In the genomic region with DNA sequence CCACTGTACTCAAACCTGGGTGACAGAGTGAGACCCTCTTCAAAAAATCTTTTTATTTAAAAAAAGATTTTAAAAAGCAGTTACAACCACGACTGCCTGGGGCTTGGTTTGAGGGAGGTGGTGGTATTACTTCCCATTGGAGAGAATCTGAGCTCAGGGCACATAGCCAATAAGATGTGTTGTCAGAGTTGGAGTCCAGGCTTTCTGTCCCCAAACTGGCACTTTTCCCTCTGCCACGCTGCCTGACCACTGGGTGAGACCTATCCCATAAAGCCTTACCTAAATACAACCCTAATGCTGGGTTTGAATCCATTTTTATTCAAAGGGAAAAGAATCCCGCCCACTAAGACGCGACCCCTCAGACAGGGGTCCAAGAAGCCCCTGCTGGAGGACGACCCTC, we compare ENCODE assay signal across 25 cellular contexts. TPM values are rescaled to one million over a fixed set of nuclear protein-coding genes. Genes with fewer than 3 reads are reported as not detected.
DNase-seq lines count a peak whose midpoint lies in the region; ATAC-seq, FAIRE-seq and TF ChIP-seq lines count a peak whose summit lies in the region.
"Had no signal": no experiment of that assay in that cellular context is flagged by ENCODE, and none has a peak within 500 bp of the region (broad histone marks: within the 10 kb centered on the region; RNA-seq: fewer than 3 reads in every experiment).

No MANE protein-coding gene starts in this region.

- H3K9me3 ChIP-seq in heart right ventricle (no peaks in the 10 kb centered on the region), endothelial cell of umbilical vein (replicated peaks; ENCODE audit: control insufficient read depth, insufficient read depth, low read length) (no peaks in the 10 kb centered on the region)
- no peaks in the 10 kb centered on the region for H3K9me3 ChIP-seq in CD8-positive, alpha-beta T cell (ENCODE audit: low read length)
- H3K9me3 ChIP-seq: BE2C, BLaER1, Caco-2 had no signal

- H3K27ac Mint-ChIP-seq in CD8-positive, alpha-beta T cell, result no peak overlapping the region

- ATAC-seq in heart right ventricle (no peak), left ventricle myocardium superior (no peak)
- ATAC-seq in CD8-positive, alpha-beta T cell, result no peak

- H3K27ac ChIP-seq in heart right ventricle (peak overlapping the region in 8 of 10 donors; percentile 31 to 81 (median 66)), RWPE1 (peak overlapping the region; percentile 99), endothelial cell of umbilical vein (ENCODE audit: insufficient read depth, low read depth, low read length) (peak overlapping the region; percentile 78)
- no peak overlapping the region for H3K27ac ChIP-seq in CD8-positive, alpha-beta T cell (ENCODE audit: low read depth, low read length)
- H3K27ac ChIP-seq: BLaER1 had no signal

- TF ChIP-seq CTCF in heart right ventricle (IDR thresholded peaks at IDR 0.05), result no peak
- TF ChIP-seq CTCF in RWPE1 (conservative IDR thresholded peaks at IDR 0.05; ENCODE audit: low read depth), result no peak
- no peak for TF ChIP-seq CTCF in bronchial epithelial cell (IDR thresholded peaks at IDR 0.05; ENCODE audit: insufficient read depth, low read length, severe bottlenecking)
- TF ChIP-seq CTCF in endothelial cell of umbilical vein (IDR thresholded peaks at IDR 0.05; ENCODE audit: extremely low read depth in 1 of 2, insufficient read depth in 1 of 2, low read depth in 1 of 2, low read length in 2 of 2), result no peak
- no peak for TF ChIP-seq CTCF in CD8-positive, alpha-beta T cell (IDR thresholded peaks at IDR 0.05)

- H3K9ac ChIP-seq in endothelial cell of umbilical vein (replicated peaks; ENCODE audit: extremely low read depth, insufficient read depth, low read length), result no peak overlapping the region
- H3K9ac ChIP-seq: BLaER1 had no signal

- no peak overlapping the region for H2AFZ ChIP-seq in endothelial cell of umbilical vein (ENCODE audit: low read depth, low read length)

- no peaks in the 10 kb centered on the region for H3K9me3 Mint-ChIP-seq in CD8-positive, alpha-beta T cell
- H3K9me3 Mint-ChIP-seq: CD14-positive monocyte; CD4-positive, alpha-beta memory T cell; CD4-positive, CD25-positive, alpha-beta regulatory T cell had no signal

- no TSS peak for BruUV-seq in endothelial cell of umbilical vein (replicated peaks; lab: Mats Ljungman, UMichigan)

- no peaks in the 10 kb centered on the region for H3K4me1 Mint-ChIP-seq in CD8-positive, alpha-beta T cell (ENCODE audit: low read depth)

- FAIRE-seq in bronchial epithelial cell (lab: Jason Lieb, UNC) (peak; percentile 7), endothelial cell of umbilical vein (lab: Jason Lieb, UNC) (no peak)
- FAIRE-seq: A204.1, D721Med, G401.6, GM12891, GM19239 had no signal

- H3K36me3 ChIP-seq in heart right ventricle (peaks cover 0 to 63% (median 36%) of the 10 kb centered on the region in 9 donors), bronchial epithelial cell (ENCODE audit: control insufficient read depth, insufficient read depth, low read length) (peaks cover 31% of the 10 kb centered on the region), endothelial cell of umbilical vein (ENCODE audit: control insufficient read depth in 2 of 2, extremely low read depth in 1 of 2, insufficient read depth in 2 of 2, low read length in 2 of 2) (peaks cover 7 to 26% of the 10 kb centered on the region in 2 experiments)
- H3K36me3 ChIP-seq in CD8-positive, alpha-beta T cell (ENCODE audit: insufficient read depth, low read length), result peaks cover 31% of the 10 kb centered on the region

- H3K4me3 Mint-ChIP-seq in CD8-positive, alpha-beta T cell, result no peak overlapping the region
- H3K4me3 Mint-ChIP-seq: CD14-positive monocyte; CD4-positive, alpha-beta memory T cell; CD4-positive, CD25-positive, alpha-beta regulatory T cell had no signal

- no peaks in the 10 kb centered on the region for H3K9me1 ChIP-seq in endothelial cell of umbilical vein (replicated peaks; ENCODE audit: control insufficient read depth, extremely low read depth, insufficient read depth, low read length)

- H3K27me3 ChIP-seq in heart right ventricle (no peaks in the 10 kb centered on the region), bronchial epithelial cell (ENCODE audit: control insufficient read depth, insufficient read depth, low read length) (no peaks in the 10 kb centered on the region), endothelial cell of umbilical vein (ENCODE audit: control insufficient read depth in 2 of 2, insufficient read depth in 2 of 2, low read length in 2 of 2) (no peaks in the 10 kb centered on the region)
- H3K27me3 ChIP-seq in CD8-positive, alpha-beta T cell (ENCODE audit: insufficient read depth, low read length), result no peaks in the 10 kb centered on the region
- H3K27me3 ChIP-seq: BE2C, BLaER1 had no signal

- intact Hi-C loops in heart right ventricle (cut with DNase I), result no loop called here
- intact Hi-C loops in left ventricle myocardium superior (cut with micrococcal nuclease), result no loop called here
- intact Hi-C loops in endothelial cell of umbilical vein (cut with micrococcal nuclease), result no loop called here
- intact Hi-C loops in CD8-positive, alpha-beta T cell (cut with DNase I, micrococcal nuclease), result no loop called here

- no peaks in the 10 kb centered on the region for H3K79me2 ChIP-seq in endothelial cell of umbilical vein (ENCODE audit: control insufficient read depth, insufficient read depth, low read length)

- H4K20me1 ChIP-seq in endothelial cell of umbilical vein (replicated peaks; ENCODE audit: control insufficient read depth, extremely low read depth, insufficient read depth, low read length), result no peaks in the 10 kb centered on the region
- H4K20me1 ChIP-seq: BLaER1 had no signal

- H3K27me3 Mint-ChIP-seq in CD8-positive, alpha-beta T cell (ENCODE audit: low read depth), result no peaks in the 10 kb centered on the region
- H3K27me3 Mint-ChIP-seq: CD4-positive, alpha-beta memory T cell; CD4-positive, CD25-positive, alpha-beta regulatory T cell had no signal

- POLR2A ChIA-PET in RWPE1 (lab: Yijun Ruan, JAX; ENCODE audit: low non-redundant PET) (no interaction called here), endothelial cell of umbilical vein (lab: Charles Lee) (no interaction called here)
- POLR2A ChIA-PET in CD8-positive, alpha-beta T cell (lab: Charles Lee), result no interaction called here

- H3K4me3 ChIP-seq in heart right ventricle, result no peak overlapping the region
- H3K4me3 ChIP-seq in bronchial epithelial cell (ENCODE audit: low read depth, low read length), result no peak overlapping the region
- no peak overlapping the region for H3K4me3 ChIP-seq in endothelial cell of umbilical vein (replicated peaks in 1 of 3; ENCODE audit: insufficient read depth in 1 of 3, low read depth in 1 of 3, low read length in 3 of 3)
- no peak overlapping the region for H3K4me3 ChIP-seq in CD8-positive, alpha-beta T cell (ENCODE audit: low read depth, low read length)
- H3K4me3 ChIP-seq: BLaER1 had no signal

- CTCF ChIA-PET in RWPE1 (lab: Yijun Ruan, JAX) (interaction anchor here (0.9 kb wide), 1 partner anchor 8 kb away, joined by 4 read pairs; no protein-coding TSS in a partner anchor), endothelial cell of umbilical vein (lab: Charles Lee) (interaction anchor here (1.1 to 1.6 kb wide), 2 partner anchors 9 to 307 kb away, joined by 4 to 9 read pairs; no protein-coding TSS in a partner anchor)
- CTCF ChIA-PET in CD8-positive, alpha-beta T cell (lab: Charles Lee), result interaction anchor here (1.9 kb wide), 1 partner anchor 8 kb away, joined by 8 read pairs; no protein-coding TSS in a partner anchor

- TF ChIP-seq POLR2A in endothelial cell of umbilical vein (IDR thresholded peaks at IDR 0.05; ENCODE audit: low read depth, low read length), result no peak

- H3K4me1 ChIP-seq in heart right ventricle, result peaks cover 10 to 43% (median 40%) of the 10 kb centered on the region in 9 donors
- H3K4me1 ChIP-seq in endothelial cell of umbilical vein (ENCODE audit: control insufficient read depth, extremely low read depth, insufficient read depth, low read length), result peaks cover 30% of the 10 kb centered on the region
- no peaks in the 10 kb centered on the region for H3K4me1 ChIP-seq in CD8-positive, alpha-beta T cell (ENCODE audit: insufficient read depth, low read length)
- H3K4me1 ChIP-seq: BE2C, Caco-2 had no signal

- WGBS in heart right ventricle, 2 donors, result 78 to 85% methylated on average over 6 of the region's 6 CpGs

- DNase-seq in heart right ventricle, result no peak
- no peak for DNase-seq in left ventricle myocardium superior
- DNase-seq in RWPE1 (ENCODE audit: low spot score), result no peak
- DNase-seq in bronchial epithelial cell (ENCODE audit: low read depth), result no peak
- DNase-seq in endothelial cell of umbilical vein (ENCODE audit: low read depth, low spot score), result no peak
- no peak for DNase-seq in CD8-positive, alpha-beta T cell
- no peak for DNase-seq in HPDE6-E6E7 (ENCODE audit: extremely low spot score)
- no peak for DNase-seq in NCI-H510A (lab: John Stamatoyannopoulos, UW)
- DNase-seq: 8988T; ACHN; BE2C; Caco-2; Calu3; CD4-positive, alpha-beta memory T cell; CD4-positive, CD25-positive, alpha-beta regulatory T cell; DMS79 treated with DMSO at 0.1 percent for 48 hours; GF-D8 had no signal

- no peak overlapping the region for H3K4me2 ChIP-seq in endothelial cell of umbilical vein (ENCODE audit: insufficient read depth, low read length)
- H3K4me2 ChIP-seq: BLaER1 had no signal

- peaks cover 61% of the 10 kb centered on the region for H3K36me3 Mint-ChIP-seq in CD8-positive, alpha-beta T cell
- H3K36me3 Mint-ChIP-seq: CD4-positive, CD25-positive, alpha-beta regulatory T cell had no signal

- dilution Hi-C loops in endothelial cell of umbilical vein (cut with MboI; ENCODE audit: extremely low pct_ligation_motif_present, low sequenced_read_pairs), result no loop called here

RNA-seq across cellular contexts. Expression of gene CHADL, which starts 11.5 kb away (rescaled TPM):
- 10 to 100 TPM in 5 of 10 donors, 1 to 10 TPM in 5; 7.2 to 33.2 (median 10.6) TPM for total RNA-seq in heart right ventricle
- polyA plus RNA-seq in heart right ventricle, result 10 to 100 TPM in 1 of 2 donors, 1 to 10 TPM in 1; 4.5 to 46.6 TPM
- 25.4 TPM for total RNA-seq in left ventricle myocardium superior
- 1.6 and 2.4 TPM in 2 replicates for total RNA-seq in bronchial epithelial cell
- total RNA-seq in endothelial cell of umbilical vein, result 0.69 and 2.1 TPM in 2 replicates
- polyA plus RNA-seq in endothelial cell of umbilical vein, result 1.1 and 2.1 TPM in 2 replicates
- polyA plus RNA-seq in endothelial cell of umbilical vein (2011; cell fraction: cytosol; rRNA removed), result 0.58 and 1.4 TPM in 2 replicates
- polyA plus RNA-seq in endothelial cell of umbilical vein (2011; cell fraction: nucleus; rRNA removed), result 0.36 and 0.97 TPM in 2 replicates
- 0.50 and 0.61 TPM in 2 replicates for polyA plus RNA-seq in endothelial cell of umbilical vein (2012)
- polyA minus RNA-seq in endothelial cell of umbilical vein, result 0.21 and 0.58 TPM in 2 replicates
- polyA minus RNA-seq in endothelial cell of umbilical vein (2011; cell fraction: cytosol; rRNA and poly(A)+ RNA removed), result not detected
- 0.38 and 0.91 TPM in 2 replicates for polyA minus RNA-seq in endothelial cell of umbilical vein (2011; cell fraction: nucleus; rRNA and poly(A)+ RNA removed)
- 1 to 10 TPM; 2.3 to 2.6 TPM for total RNA-seq in CD8-positive, alpha-beta T cell
- total RNA-seq: A673 had no signal

RNA-seq across cellular contexts. Expression of gene L3MBTL2, which starts 24.1 kb away (rescaled TPM):
- 10 to 100 TPM; 12.0 to 18.5 (median 15.1) TPM for total RNA-seq in heart right ventricle
- polyA plus RNA-seq in heart right ventricle, result 10 to 100 TPM; 10.0 to 17.4 TPM
- 18.2 TPM for total RNA-seq in left ventricle myocardium superior
- 8.2 and 10.8 TPM in 2 replicates for total RNA-seq in bronchial epithelial cell
- total RNA-seq in endothelial cell of umbilical vein, result 31.8 and 34.9 TPM in 2 replicates
- 28.2 and 29.5 TPM in 2 replicates for polyA plus RNA-seq in endothelial cell of umbilical vein
- 28.1 and 29.0 TPM in 2 replicates for polyA plus RNA-seq in endothelial cell of umbilical vein (2011; cell fraction: cytosol; rRNA removed)
- polyA plus RNA-seq in endothelial cell of umbilical vein (2011; cell fraction: nucleus; rRNA removed), result 44.3 and 44.8 TPM in 2 replicates
- 19.3 and 19.9 TPM in 2 replicates for polyA plus RNA-seq in endothelial cell of umbilical vein (2012)
- 34.6 and 35.9 TPM in 2 replicates for polyA minus RNA-seq in endothelial cell of umbilical vein
- 13.7 TPM for polyA minus RNA-seq in endothelial cell of umbilical vein (2011; cell fraction: cytosol; rRNA and poly(A)+ RNA removed)
- 16.3 and 17.2 TPM in 2 replicates for polyA minus RNA-seq in endothelial cell of umbilical vein (2011; cell fraction: nucleus; rRNA and poly(A)+ RNA removed)
- 10 to 100 TPM; 16.3 to 20.3 TPM for total RNA-seq in CD8-positive, alpha-beta T cell

RNA-seq across cellular contexts. Expression of gene RANGAP1, which starts 56.8 kb away (rescaled TPM):
- total RNA-seq in heart right ventricle (10 to 100 TPM; 26.5 to 53.8 (median 31.4) TPM), left ventricle myocardium superior (46.2 TPM), bronchial epithelial cell (63.2 and 65.0 TPM in 2 replicates), endothelial cell of umbilical vein (154 and 169 TPM in 2 replicates)
- polyA plus RNA-seq in heart right ventricle (10 to 100 TPM; 23.2 to 90.3 TPM), endothelial cell of umbilical vein (177 and 182 TPM in 2 replicates)
- 165 and 183 TPM in 2 replicates for polyA plus RNA-seq in endothelial cell of umbilical vein (2011; cell fraction: cytosol; rRNA removed)
- polyA plus RNA-seq in endothelial cell of umbilical vein (2011; cell fraction: nucleus; rRNA removed), result 245 and 247 TPM in 2 replicates
- polyA plus RNA-seq in endothelial cell of umbilical vein (2012), result 155 and 164 TPM in 2 replicates
- polyA minus RNA-seq in endothelial cell of umbilical vein, result 117 and 132 TPM in 2 replicates
- 89.3 TPM for polyA minus RNA-seq in endothelial cell of umbilical vein (2011; cell fraction: cytosol; rRNA and poly(A)+ RNA removed)
- polyA minus RNA-seq in endothelial cell of umbilical vein (2011; cell fraction: nucleus; rRNA and poly(A)+ RNA removed), result 59.1 and 64.0 TPM in 2 replicates
- 100 to 1,000 TPM; 200 to 210 TPM for total RNA-seq in CD8-positive, alpha-beta T cell
